2 cellular contexts compared by ENCODE assay signal in the genomic region with DNA sequence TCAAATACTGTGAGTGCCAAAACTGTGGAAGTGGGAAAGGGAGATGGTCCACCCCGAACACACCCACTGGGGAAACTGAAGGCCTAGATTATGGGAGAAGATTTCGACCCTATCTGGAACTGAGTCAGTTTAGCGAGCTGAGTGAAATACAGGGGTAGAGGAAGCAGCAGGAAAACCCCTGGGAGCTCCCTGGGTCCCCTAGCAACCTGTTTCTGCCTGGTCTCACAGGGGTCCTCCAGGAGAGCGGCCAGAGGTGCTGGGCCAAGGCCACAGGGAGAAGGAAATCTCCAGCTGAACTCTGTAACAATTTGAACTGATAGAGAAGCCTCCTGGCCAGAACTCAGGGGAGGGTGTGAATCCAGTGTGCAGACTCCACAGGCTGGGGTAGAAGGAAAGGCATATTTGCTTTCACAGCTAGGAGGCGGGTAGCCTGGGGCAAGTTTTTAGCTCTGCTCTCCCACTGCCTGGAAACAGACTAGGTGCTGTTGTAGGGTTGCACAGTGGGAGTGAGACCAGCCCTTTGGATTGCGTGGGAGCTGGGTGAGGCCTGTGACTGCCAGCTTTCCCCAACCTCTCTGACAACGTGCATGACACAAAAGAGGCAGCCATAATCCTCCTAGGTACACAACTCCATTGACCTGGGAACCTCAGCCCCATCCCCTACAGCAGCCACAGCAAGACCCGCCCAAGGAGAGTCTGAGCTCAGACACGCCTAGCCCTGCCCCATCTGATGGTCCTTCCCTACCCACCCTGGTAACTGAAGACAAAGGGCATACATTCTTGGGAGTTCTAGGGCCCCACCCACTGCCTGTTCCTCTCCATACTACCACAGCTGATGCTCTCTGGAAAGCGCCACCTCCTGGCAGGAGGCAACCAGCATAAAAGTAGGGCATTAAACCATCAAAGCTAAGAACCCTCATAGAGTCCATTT.
TF ChIP-seq lines count a peak whose summit lies in the region.

No MANE protein-coding gene starts in this region.

TF ChIP-seq in HCT116, 20 proteins besides CTCF, POLR2A, EP300 and RAD21 (continued from another document):
- TF ChIP-seq, protein P1, sequence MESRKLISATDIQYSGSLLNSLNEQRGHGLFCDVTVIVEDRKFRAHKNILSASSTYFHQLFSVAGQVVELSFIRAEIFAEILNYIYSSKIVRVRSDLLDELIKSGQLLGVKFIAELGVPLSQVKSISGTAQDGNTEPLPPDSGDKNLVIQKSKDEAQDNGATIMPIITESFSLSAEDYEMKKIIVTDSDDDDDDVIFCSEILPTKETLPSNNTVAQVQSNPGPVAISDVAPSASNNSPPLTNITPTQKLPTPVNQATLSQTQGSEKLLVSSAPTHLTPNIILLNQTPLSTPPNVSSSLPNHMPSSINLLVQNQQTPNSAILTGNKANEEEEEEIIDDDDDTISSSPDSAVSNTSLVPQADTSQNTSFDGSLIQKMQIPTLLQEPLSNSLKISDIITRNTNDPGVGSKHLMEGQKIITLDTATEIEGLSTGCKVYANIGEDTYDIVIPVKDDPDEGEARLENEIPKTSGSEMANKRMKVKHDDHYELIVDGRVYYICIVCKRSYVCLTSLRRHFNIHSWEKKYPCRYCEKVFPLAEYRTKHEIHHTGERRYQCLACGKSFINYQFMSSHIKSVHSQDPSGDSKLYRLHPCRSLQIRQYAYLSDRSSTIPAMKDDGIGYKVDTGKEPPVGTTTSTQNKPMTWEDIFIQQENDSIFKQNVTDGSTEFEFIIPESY (IDR thresholded peaks at IDR 0.05; ENCODE audit: extremely low read depth, insufficient replicate concordance, low read length): no peak
- TF ChIP-seq, protein P2, sequence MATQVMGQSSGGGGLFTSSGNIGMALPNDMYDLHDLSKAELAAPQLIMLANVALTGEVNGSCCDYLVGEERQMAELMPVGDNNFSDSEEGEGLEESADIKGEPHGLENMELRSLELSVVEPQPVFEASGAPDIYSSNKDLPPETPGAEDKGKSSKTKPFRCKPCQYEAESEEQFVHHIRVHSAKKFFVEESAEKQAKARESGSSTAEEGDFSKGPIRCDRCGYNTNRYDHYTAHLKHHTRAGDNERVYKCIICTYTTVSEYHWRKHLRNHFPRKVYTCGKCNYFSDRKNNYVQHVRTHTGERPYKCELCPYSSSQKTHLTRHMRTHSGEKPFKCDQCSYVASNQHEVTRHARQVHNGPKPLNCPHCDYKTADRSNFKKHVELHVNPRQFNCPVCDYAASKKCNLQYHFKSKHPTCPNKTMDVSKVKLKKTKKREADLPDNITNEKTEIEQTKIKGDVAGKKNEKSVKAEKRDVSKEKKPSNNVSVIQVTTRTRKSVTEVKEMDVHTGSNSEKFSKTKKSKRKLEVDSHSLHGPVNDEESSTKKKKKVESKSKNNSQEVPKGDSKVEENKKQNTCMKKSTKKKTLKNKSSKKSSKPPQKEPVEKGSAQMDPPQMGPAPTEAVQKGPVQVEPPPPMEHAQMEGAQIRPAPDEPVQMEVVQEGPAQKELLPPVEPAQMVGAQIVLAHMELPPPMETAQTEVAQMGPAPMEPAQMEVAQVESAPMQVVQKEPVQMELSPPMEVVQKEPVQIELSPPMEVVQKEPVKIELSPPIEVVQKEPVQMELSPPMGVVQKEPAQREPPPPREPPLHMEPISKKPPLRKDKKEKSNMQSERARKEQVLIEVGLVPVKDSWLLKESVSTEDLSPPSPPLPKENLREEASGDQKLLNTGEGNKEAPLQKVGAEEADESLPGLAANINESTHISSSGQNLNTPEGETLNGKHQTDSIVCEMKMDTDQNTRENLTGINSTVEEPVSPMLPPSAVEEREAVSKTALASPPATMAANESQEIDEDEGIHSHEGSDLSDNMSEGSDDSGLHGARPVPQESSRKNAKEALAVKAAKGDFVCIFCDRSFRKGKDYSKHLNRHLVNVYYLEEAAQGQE (IDR thresholded peaks at IDR 0.05; ENCODE audit: low read depth): no peak

TF ChIP-seq in WTC11, 78 proteins besides CTCF, POLR2A, EP300 and RAD21 (continued from another document):
- TF ChIP-seq, protein P3, sequence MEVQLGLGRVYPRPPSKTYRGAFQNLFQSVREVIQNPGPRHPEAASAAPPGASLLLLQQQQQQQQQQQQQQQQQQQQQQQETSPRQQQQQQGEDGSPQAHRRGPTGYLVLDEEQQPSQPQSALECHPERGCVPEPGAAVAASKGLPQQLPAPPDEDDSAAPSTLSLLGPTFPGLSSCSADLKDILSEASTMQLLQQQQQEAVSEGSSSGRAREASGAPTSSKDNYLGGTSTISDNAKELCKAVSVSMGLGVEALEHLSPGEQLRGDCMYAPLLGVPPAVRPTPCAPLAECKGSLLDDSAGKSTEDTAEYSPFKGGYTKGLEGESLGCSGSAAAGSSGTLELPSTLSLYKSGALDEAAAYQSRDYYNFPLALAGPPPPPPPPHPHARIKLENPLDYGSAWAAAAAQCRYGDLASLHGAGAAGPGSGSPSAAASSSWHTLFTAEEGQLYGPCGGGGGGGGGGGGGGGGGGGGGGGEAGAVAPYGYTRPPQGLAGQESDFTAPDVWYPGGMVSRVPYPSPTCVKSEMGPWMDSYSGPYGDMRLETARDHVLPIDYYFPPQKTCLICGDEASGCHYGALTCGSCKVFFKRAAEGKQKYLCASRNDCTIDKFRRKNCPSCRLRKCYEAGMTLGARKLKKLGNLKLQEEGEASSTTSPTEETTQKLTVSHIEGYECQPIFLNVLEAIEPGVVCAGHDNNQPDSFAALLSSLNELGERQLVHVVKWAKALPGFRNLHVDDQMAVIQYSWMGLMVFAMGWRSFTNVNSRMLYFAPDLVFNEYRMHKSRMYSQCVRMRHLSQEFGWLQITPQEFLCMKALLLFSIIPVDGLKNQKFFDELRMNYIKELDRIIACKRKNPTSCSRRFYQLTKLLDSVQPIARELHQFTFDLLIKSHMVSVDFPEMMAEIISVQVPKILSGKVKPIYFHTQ (CRISPR knock-in tag; IDR thresholded peaks at IDR 0.05): no peak
- TF ChIP-seq OVOL2 (CRISPR knock-in tag; IDR thresholded peaks at IDR 0.05; ENCODE audit: borderline replicate concordance): no peak
- TF ChIP-seq, protein P4, sequence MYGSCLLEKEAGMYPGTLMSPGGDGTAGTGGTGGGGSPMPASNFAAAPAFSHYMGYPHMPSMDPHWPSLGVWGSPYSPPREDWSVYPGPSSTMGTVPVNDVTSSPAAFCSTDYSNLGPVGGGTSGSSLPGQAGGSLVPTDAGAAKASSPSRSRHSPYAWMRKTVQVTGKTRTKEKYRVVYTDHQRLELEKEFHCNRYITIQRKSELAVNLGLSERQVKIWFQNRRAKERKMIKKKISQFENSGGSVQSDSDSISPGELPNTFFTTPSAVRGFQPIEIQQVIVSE (CRISPR knock-in tag; IDR thresholded peaks at IDR 0.05; ENCODE audit: borderline replicate concordance): no peak
- no peak for TF ChIP-seq GTF2I (CRISPR knock-in tag; conservative IDR thresholded peaks at IDR 0.05)
- no peak for TF ChIP-seq ATF1 (CRISPR knock-in tag; IDR thresholded peaks at IDR 0.05)
- TF ChIP-seq, protein P5, sequence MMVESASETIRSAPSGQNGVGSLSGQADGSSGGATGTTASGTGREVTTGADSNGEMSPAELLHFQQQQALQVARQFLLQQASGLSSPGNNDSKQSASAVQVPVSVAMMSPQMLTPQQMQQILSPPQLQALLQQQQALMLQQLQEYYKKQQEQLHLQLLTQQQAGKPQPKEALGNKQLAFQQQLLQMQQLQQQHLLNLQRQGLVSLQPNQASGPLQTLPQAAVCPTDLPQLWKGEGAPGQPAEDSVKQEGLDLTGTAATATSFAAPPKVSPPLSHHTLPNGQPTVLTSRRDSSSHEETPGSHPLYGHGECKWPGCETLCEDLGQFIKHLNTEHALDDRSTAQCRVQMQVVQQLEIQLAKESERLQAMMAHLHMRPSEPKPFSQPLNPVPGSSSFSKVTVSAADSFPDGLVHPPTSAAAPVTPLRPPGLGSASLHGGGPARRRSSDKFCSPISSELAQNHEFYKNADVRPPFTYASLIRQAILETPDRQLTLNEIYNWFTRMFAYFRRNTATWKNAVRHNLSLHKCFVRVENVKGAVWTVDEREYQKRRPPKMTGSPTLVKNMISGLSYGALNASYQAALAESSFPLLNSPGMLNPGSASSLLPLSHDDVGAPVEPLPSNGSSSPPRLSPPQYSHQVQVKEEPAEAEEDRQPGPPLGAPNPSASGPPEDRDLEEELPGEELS (CRISPR knock-in tag; IDR thresholded peaks at IDR 0.05): no peak
- TF ChIP-seq NR1H2 (CRISPR knock-in tag; IDR thresholded peaks at IDR 0.05): no peak
